17 cellular contexts compared by ENCODE assay signal in the genomic region with DNA sequence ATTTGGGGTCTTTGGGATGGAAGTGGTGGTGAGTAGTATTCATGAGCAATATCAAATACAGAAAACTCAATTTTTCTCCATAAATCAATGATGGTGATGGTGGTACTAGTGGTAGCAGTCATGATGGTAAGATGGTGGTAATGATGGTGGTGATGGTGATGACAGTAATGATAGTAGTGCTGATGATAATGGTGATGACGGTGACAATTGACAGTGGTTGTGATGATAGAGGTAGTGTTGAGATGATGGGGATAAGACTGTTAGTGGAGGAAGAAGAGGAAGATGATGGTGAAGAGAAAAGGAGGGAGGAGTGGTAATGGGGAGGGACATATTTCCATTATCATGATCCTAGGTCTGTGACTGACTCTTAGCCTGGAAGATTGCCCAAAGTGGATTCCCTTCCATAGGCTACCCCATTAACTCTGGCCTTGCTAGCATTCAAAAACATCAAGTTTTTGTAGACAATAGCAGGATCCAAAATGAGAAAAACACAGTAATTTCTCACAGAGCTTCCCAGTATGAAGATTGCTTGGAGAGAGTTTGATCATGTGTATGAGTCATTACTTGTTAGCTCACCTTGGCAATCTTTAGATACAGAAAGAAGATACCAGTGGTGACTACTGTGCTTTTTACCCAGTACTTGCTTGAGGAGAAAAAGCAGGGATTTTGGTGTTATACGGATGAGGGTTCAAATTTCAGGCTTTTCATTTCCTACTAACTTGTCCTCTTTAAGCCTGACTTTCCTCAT.
DNase-seq lines count a peak whose midpoint lies in the region; FAIRE-seq and TF ChIP-seq lines count a peak whose summit lies in the region.
"Had no signal": no experiment of that assay in that cellular context is flagged by ENCODE, and none has a peak within 500 bp of the region (broad histone marks: within the 10 kb centered on the region; RNA-seq: fewer than 3 reads in every experiment).

No MANE protein-coding gene starts in this region.

- H4K20me1 ChIP-seq in astrocyte (ENCODE audit: insufficient read depth, low read length) = no peaks in the 10 kb centered on the region

- no peak overlapping the region for H3K9ac ChIP-seq in HUES48 (ENCODE audit: low read depth, low read length)
- H3K9ac ChIP-seq in astrocyte (ENCODE audit: low read length) = no peak overlapping the region
- H3K9ac ChIP-seq: SK-N-SH had no signal

- no peaks in the 10 kb centered on the region for H3K36me3 Mint-ChIP-seq in astrocyte (ENCODE audit: low read depth, unreplicated experiment)

- H3K4me2 ChIP-seq in astrocyte (ENCODE audit: low read length) = no peak overlapping the region
- H3K4me2 ChIP-seq: PC-9, SK-N-SH had no signal

- DNase-seq in astrocyte (ENCODE audit: low read depth) (no peak), kidney tubule cell (ENCODE audit: low spot score) (peak; percentile 51), renal cortical epithelial cell (ENCODE audit: low read depth) (peak; percentile 49), RPMI8226 (no peak), C1 segment of cervical spinal cord (lab: John Stamatoyannopoulos, UW) (no peak), NCI-H1694 (lab: John Stamatoyannopoulos, UW) (no peak)
- DNase-seq: ACHN, AML-193, COR-L47, NCI-H1436, NCI-H2029 treated with DMSO at 0.1 percent for 48 hours, NCI-H510A, NCI-H774, SK-N-SH had no signal

- TF ChIP-seq CTCF in astrocyte (IDR thresholded peaks at IDR 0.05; ENCODE audit: insufficient read depth, low read depth, low read length) = no peak

- H3K27me3 Mint-ChIP-seq in astrocyte (ENCODE audit: low read depth, unreplicated experiment) = no peaks in the 10 kb centered on the region

- peaks cover 7% of the 10 kb centered on the region; the same call in 1 of the 2 replicates for H3K4me1 ChIP-seq in HUES48 (ENCODE audit: control insufficient read depth, insufficient read depth, low read length)
- H3K4me1 ChIP-seq in astrocyte (ENCODE audit: insufficient read depth, low read length) = no peaks in the 10 kb centered on the region

- H3K9me3 ChIP-seq in HUES48 (ENCODE audit: control insufficient read depth, insufficient read depth, low read length) (no peaks in the 10 kb centered on the region), astrocyte (ENCODE audit: insufficient read depth, low read depth, low read length) (no peaks in the 10 kb centered on the region)
- H3K9me3 ChIP-seq: SK-N-SH had no signal

- no peaks in the 10 kb centered on the region for H3K9me3 Mint-ChIP-seq in astrocyte (ENCODE audit: unreplicated experiment)

- H3K36me3 ChIP-seq in HUES48 (ENCODE audit: control insufficient read depth, insufficient read depth, low read length) = no peaks in the 10 kb centered on the region
- no peaks in the 10 kb centered on the region for H3K36me3 ChIP-seq in astrocyte (ENCODE audit: insufficient read depth, low read length)

- no peak overlapping the region for H3K27ac Mint-ChIP-seq in astrocyte (ENCODE audit: unreplicated experiment)

- no peaks in the 10 kb centered on the region for H3K79me2 ChIP-seq in astrocyte (ENCODE audit: insufficient read depth, low read length)

- H3K27me3 ChIP-seq in HUES48 (ENCODE audit: control insufficient read depth, insufficient read depth, low read length) (no peaks in the 10 kb centered on the region), astrocyte (ENCODE audit: insufficient read depth, low read length) (peaks cover 12% of the 10 kb centered on the region)

- no peak overlapping the region for H3K4me3 Mint-ChIP-seq in astrocyte (ENCODE audit: unreplicated experiment)

- H3K4me1 Mint-ChIP-seq in astrocyte (ENCODE audit: low read depth, unreplicated experiment) = peaks cover 3% of the 10 kb centered on the region

- H3K4me3 ChIP-seq in HUES48 (ENCODE audit: low read depth, low read length) (no peak overlapping the region), astrocyte (ENCODE audit: insufficient read depth, low read depth, low read length) (no peak overlapping the region)
- H3K4me3 ChIP-seq: PC-9 had no signal

- FAIRE-seq in astrocyte (lab: Jason Lieb, UNC) = peak; percentile 56
- FAIRE-seq: GM19239 had no signal

- no peak overlapping the region for H2AFZ ChIP-seq in astrocyte (ENCODE audit: low read depth, low read length)
- H2AFZ ChIP-seq: PC-9 had no signal

- H3K27ac ChIP-seq in HUES48 (ENCODE audit: low read depth, low read length) = peak overlapping the region; percentile 41
- no peak overlapping the region for H3K27ac ChIP-seq in astrocyte (ENCODE audit: low read depth, low read length)
- H3K27ac ChIP-seq: PC-9 had no signal

Comparison
In these comparisons a context has a peak if more than half of its experiments do, and no peak if none do; other contexts are left out.
1. DNase-seq: peak in kidney tubule cell (single experiment) and renal cortical epithelial cell (single experiment); none in astrocyte (single experiment), RPMI8226 (single experiment), C1 segment of cervical spinal cord (0 of 14) and NCI-H1694 (single experiment).